21 cellular contexts compared by ENCODE assay signal in the genomic region with DNA sequence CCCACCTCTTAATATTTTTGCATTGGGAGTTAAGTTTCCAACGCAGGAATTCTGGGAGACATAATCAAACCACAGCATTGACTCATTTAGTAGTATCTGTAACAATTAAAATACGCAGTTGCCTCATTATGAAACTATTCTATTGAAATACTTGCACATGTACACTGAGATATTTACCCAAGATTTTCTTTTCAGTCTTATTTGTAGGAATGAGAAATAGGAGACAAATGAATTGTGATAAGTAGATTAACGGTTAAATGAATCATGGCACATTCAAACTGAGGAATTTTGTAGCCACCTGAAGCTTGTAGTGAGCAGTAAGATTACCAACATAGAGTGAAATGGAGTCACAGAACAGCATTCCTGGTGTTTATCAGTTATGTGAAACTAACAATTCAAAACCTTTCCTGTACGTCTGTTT. TPM values are rescaled to one million over a fixed set of nuclear protein-coding genes. Genes with fewer than 3 reads are reported as not detected.
DNase-seq lines count a peak whose midpoint lies in the region; ATAC-seq and TF ChIP-seq lines count a peak whose summit lies in the region.
"Had no signal": no experiment of that assay in that cellular context is flagged by ENCODE, and none has a peak within 500 bp of the region (broad histone marks: within the 10 kb centered on the region; RNA-seq: fewer than 3 reads in every experiment).

No MANE protein-coding gene starts in this region.

- H3K27me3 ChIP-seq in BJ (ENCODE audit: control insufficient read depth, insufficient read depth, low read length), result no peaks in the 10 kb centered on the region
- H3K27me3 ChIP-seq in mammary epithelial cell (ENCODE audit: insufficient read depth, low read length), result no peaks in the 10 kb centered on the region
- no peaks in the 10 kb centered on the region for H3K27me3 ChIP-seq in adrenal gland
- H3K27me3 ChIP-seq: dorsolateral prefrontal cortex, left lung had no signal

- H3K4me3 ChIP-seq in BJ (ENCODE audit: low read depth, low read length) (no peak overlapping the region), mammary epithelial cell (replicated peaks in 1 of 3; ENCODE audit: insufficient read depth in 1 of 3, low read depth in 2 of 3, low read length in 3 of 3) (no peak overlapping the region), adrenal gland (no peak overlapping the region)
- H3K4me3 ChIP-seq: dorsolateral prefrontal cortex, left lung, thoracic aorta had no signal

- WGBS in mammary epithelial cell (ENCODE audit: low coverage, missing lambda C conversion rate), result 94% methylated on average over 4 of the region's 4 CpGs
- WGBS in adrenal gland, 4 donors, result 86 to 92% (median 86%) methylated on average over 4 of the region's 4 CpGs

- TF ChIP-seq CTCF in BJ (IDR thresholded peaks at IDR 0.05; ENCODE audit: insufficient read depth, low read depth, low read length) (no peak), mammary epithelial cell (conservative IDR thresholded peaks at IDR 0.05 in 1 of 2, IDR thresholded peaks at IDR 0.05 in 1 of 2; ENCODE audit: extremely low read depth in 1 of 2, insufficient read depth in 1 of 2, low read depth in 1 of 2, low read length in 2 of 2) (no peak), adrenal gland (IDR thresholded peaks at IDR 0.05) (no peak)

- TF ChIP-seq POLR2A in adrenal gland (IDR thresholded peaks at IDR 0.05), result no peak

- in situ Hi-C loops in mammary epithelial cell (cut with MboI; ENCODE audit: low sequenced_read_pairs in 2 of 2), result no loop called here

- H4K20me1 ChIP-seq in mammary epithelial cell (ENCODE audit: insufficient read depth, low read length), result no peaks in the 10 kb centered on the region

- POLR2A ChIA-PET in BJ (lab: Charles Lee), result interaction anchor here (0.6 kb wide), 1 partner anchor 23 kb away, joined by 7 read pairs; no protein-coding TSS in a partner anchor

- H3K27ac ChIP-seq in mammary epithelial cell (ENCODE audit: insufficient read depth, low read depth, low read length), result no peak overlapping the region
- H3K27ac ChIP-seq in adrenal gland, result no peak overlapping the region
- H3K27ac ChIP-seq: dorsolateral prefrontal cortex, epithelial cell of prostate, left lung, thoracic aorta had no signal

- peaks cover 1% of the 10 kb centered on the region for H3K36me3 ChIP-seq in BJ (ENCODE audit: control insufficient read depth, insufficient read depth, low read length)
- peaks cover 12% of the 10 kb centered on the region for H3K36me3 ChIP-seq in mammary epithelial cell (ENCODE audit: insufficient read depth, low read length)
- H3K36me3 ChIP-seq in adrenal gland (replicated peaks in 1 of 2), result peaks cover 0 to 19% of the 10 kb centered on the region in 2 donors

- DNase-seq in BJ (ENCODE audit: low read depth), result peak; percentile 32
- peak; percentile 39 for DNase-seq in NCI-H226
- peak; percentile 9 for DNase-seq in mammary epithelial cell
- peak; percentile 7 for DNase-seq in kidney tubule cell (ENCODE audit: low spot score)
- no peak for DNase-seq in DMS79 treated with DMSO at 0.1 percent for 48 hours (lab: John Stamatoyannopoulos, UW)
- no peak for DNase-seq in adrenal gland
- DNase-seq: activated CD4-positive, alpha-beta T cell treated with anti-CD3 and anti-CD28 coated beads for 4 hours; CD8-positive, alpha-beta T cell; DMS53; dorsolateral prefrontal cortex; left lung; midbrain; NCI-H1417; NCI-H2107; NCI-H526; nephron progenitor cell; stimulated activated naive B cell treated with anti-CD40 and anti-IgM and Interleukin-4, amounts not matched to agents 10 μg/mL and 1 μg/mL and 100 μg/mL, for 72 hours had no signal

- no TSS peak for BruUV-seq in mammary epithelial cell (replicated peaks; lab: Mats Ljungman, UMichigan)

- CTCF ChIA-PET in BJ (lab: Yijun Ruan, JAX), result interaction anchor here (1.0 kb wide), 1 partner anchor 17 kb away, joined by 3 read pairs; no protein-coding TSS in a partner anchor
- CTCF ChIA-PET in mammary epithelial cell (lab: Charles Lee; ENCODE audit: low non-redundant PET), result no interaction called here

- no peaks in the 10 kb centered on the region for H3K79me2 ChIP-seq in mammary epithelial cell (ENCODE audit: insufficient read depth, low read length)

- dilution Hi-C loops in mammary epithelial cell (cut with HindIII; ENCODE audit: low sequenced_read_pairs), result no loop called here

- intact Hi-C loops in mammary epithelial cell (cut with micrococcal nuclease) (no loop called here), adrenal gland (cut with DNase I) (no loop called here)

- H3K9ac ChIP-seq in mammary epithelial cell (ENCODE audit: insufficient read depth, low read length), result no peak overlapping the region

- H2AFZ ChIP-seq in mammary epithelial cell (ENCODE audit: low read depth, low read length), result no peak overlapping the region

- ATAC-seq in HG03439 (IDR thresholded peaks at IDR 0.05; ENCODE audit: unreplicated experiment) (no peak), HG02840 (IDR thresholded peaks at IDR 0.05; ENCODE audit: low FRiP score, unreplicated experiment) (no peak)
- ATAC-seq: CD8-positive, alpha-beta T cell; left lung; stimulated activated naive B cell treated with anti-CD40 and anti-IgM and Interleukin-4, amounts not matched to agents 10 μg/mL and 1 μg/mL and 100 μg/mL, for 72 hours had no signal

- H3K4me2 ChIP-seq in mammary epithelial cell (ENCODE audit: insufficient read depth, low read depth, low read length), result no peak overlapping the region

- H3K9me3 ChIP-seq in mammary epithelial cell (replicated peaks; ENCODE audit: insufficient read depth, low read length) (no peaks in the 10 kb centered on the region), adrenal gland (replicated peaks in 1 of 3) (no peaks in the 10 kb centered on the region)
- H3K9me3 ChIP-seq: thoracic aorta had no signal

- H3K4me1 ChIP-seq in mammary epithelial cell (ENCODE audit: insufficient read depth, low read length) (no peaks in the 10 kb centered on the region), adrenal gland (replicated peaks in 1 of 2) (no peaks in the 10 kb centered on the region)
- H3K4me1 ChIP-seq: left lung had no signal

RNA-seq across cellular contexts. Expression of a gene that starts 18.1 kb away (rescaled TPM):
- polyA plus RNA-seq in BJ (2011; rRNA removed) (16.2 and 18.6 TPM in 2 replicates), mammary epithelial cell (17.6 TPM), adrenal gland (10 to 100 TPM; 18.8 to 22.4 (median 19.9) TPM)
- 3.9 and 6.7 TPM in 2 replicates for polyA minus RNA-seq in BJ (2011; rRNA and poly(A)+ RNA removed)
- total RNA-seq in mammary epithelial cell (10 to 100 TPM in 1 of 2 donors, 1 to 10 TPM in 1; 7.2 to 17.1 TPM), adrenal gland (10 to 100 TPM in 5 of 8 donors, 1 to 10 TPM in 3; 4.2 to 12.8 (median 11.3) TPM)
- 6.9 TPM for polyA minus RNA-seq in mammary epithelial cell

RNA-seq across cellular contexts. Expression of a gene that starts 28.5 kb away (rescaled TPM):
- polyA plus RNA-seq in BJ (2011; rRNA removed), result 11.0 and 19.0 TPM in 2 replicates
- polyA minus RNA-seq in BJ (2011; rRNA and poly(A)+ RNA removed), result 1.4 and 1.9 TPM in 2 replicates
- 10 to 100 TPM; 28.3 to 29.3 TPM for total RNA-seq in mammary epithelial cell
- polyA plus RNA-seq in mammary epithelial cell, result 13.7 TPM
- 6.6 TPM for polyA minus RNA-seq in mammary epithelial cell
- 10 to 100 TPM in 7 of 8 donors, 1 to 10 TPM in 1; 10.0 to 65.5 (median 21.3) TPM for total RNA-seq in adrenal gland
- 10 to 100 TPM; 13.1 to 34.4 (median 23.6) TPM for polyA plus RNA-seq in adrenal gland

RNA-seq across cellular contexts. Expression of a gene that starts 38.2 kb away (rescaled TPM):
- 6.5 and 10.9 TPM in 2 replicates for polyA plus RNA-seq in BJ (2011; rRNA removed)
- 22.2 and 25.6 TPM in 2 replicates for polyA minus RNA-seq in BJ (2011; rRNA and poly(A)+ RNA removed)
- 10 to 100 TPM; 11.3 to 17.3 TPM for total RNA-seq in mammary epithelial cell
- 4.8 TPM for polyA plus RNA-seq in mammary epithelial cell
- polyA minus RNA-seq in mammary epithelial cell, result 3.9 TPM
- 10 to 100 TPM; 13.5 to 39.4 (median 27.3) TPM for total RNA-seq in adrenal gland
- 1 to 10 TPM; 5.6 to 8.4 (median 7.1) TPM for polyA plus RNA-seq in adrenal gland

Comparison
In these comparisons a context has a peak if more than half of its experiments do, and no peak if none do; other contexts are left out.
1. DNase-seq: peak in BJ (single experiment), NCI-H226 (single experiment), mammary epithelial cell (single experiment) and kidney tubule cell (single experiment); none in DMS79 treated with DMSO at 0.1 percent for 48 hours (single experiment) and adrenal gland (0 of 7).